ENCODE assay signal across 8 cellular contexts in genomic region chr2:48440103-48440390, GRCh38. TPM values are rescaled to one million over a fixed set of nuclear protein-coding genes. Genes with fewer than 3 reads are reported as not detected.
DNase-seq lines count a peak whose midpoint lies in the region; ATAC-seq, FAIRE-seq and TF ChIP-seq lines count a peak whose summit lies in the region.

No MANE protein-coding gene starts in this region.

- ATAC-seq in lower lobe of right lung = peak in 1 of 2 donors; percentile 5
- no peak for ATAC-seq in left colon
- no peak for ATAC-seq in GM21515 (IDR thresholded peaks at IDR 0.05; ENCODE audit: unreplicated experiment)

- H2AFZ ChIP-seq in astrocyte (ENCODE audit: low read depth, low read length) = peak overlapping the region; percentile 93

- H3K4me1 ChIP-seq in astrocyte (ENCODE audit: insufficient read depth, low read length) (peaks cover 12% of the 10 kb centered on the region), lower lobe of right lung (peaks cover 21% of the 10 kb centered on the region)

- H3K36me3 ChIP-seq in astrocyte (ENCODE audit: insufficient read depth, low read length) (no peaks in the 10 kb centered on the region), lower lobe of right lung (no peaks in the 10 kb centered on the region)

- H3K9me3 Mint-ChIP-seq in astrocyte (ENCODE audit: unreplicated experiment) = peaks cover 3% of the 10 kb centered on the region

- no peaks in the 10 kb centered on the region for H3K9me3 ChIP-seq in astrocyte (ENCODE audit: insufficient read depth, low read depth, low read length)
- H3K9me3 ChIP-seq in lower lobe of right lung = no peaks in the 10 kb centered on the region

- DNase-seq in HFF-Myc (ENCODE audit: extremely low read depth, low read depth) = no peak
- no peak for DNase-seq in astrocyte (ENCODE audit: low read depth)
- DNase-seq in lower lobe of right lung = no peak
- no peak for DNase-seq in GOT3 (lab: John Stamatoyannopoulos, UW)
- DNase-seq in NCI-H2196 (lab: John Stamatoyannopoulos, UW; ENCODE audit: unreplicated experiment) = no peak
- DNase-seq in left colon = no peak

- peak overlapping the region; percentile 72 for H3K4me3 ChIP-seq in HFF-Myc (replicated peaks; ENCODE audit: low read depth, low read length)
- peak overlapping the region; percentile 87 for H3K4me3 ChIP-seq in astrocyte (ENCODE audit: insufficient read depth, low read depth, low read length)
- peak overlapping the region; percentile 83 for H3K4me3 ChIP-seq in lower lobe of right lung

- H3K4me1 Mint-ChIP-seq in astrocyte (ENCODE audit: low read depth, unreplicated experiment) = no peaks in the 10 kb centered on the region

- TF ChIP-seq CTCF in 22Rv1 (IDR thresholded peaks at IDR 0.05) (no peak), HFF-Myc (IDR thresholded peaks at IDR 0.05; ENCODE audit: low read depth, low read length, missing control alignments) (no peak), astrocyte (IDR thresholded peaks at IDR 0.05; ENCODE audit: insufficient read depth, low read depth, low read length) (no peak), lower lobe of right lung (IDR thresholded peaks at IDR 0.05) (no peak)

- H3K27me3 ChIP-seq in astrocyte (ENCODE audit: insufficient read depth, low read length) (no peaks in the 10 kb centered on the region), lower lobe of right lung (ENCODE audit: low read depth) (no peaks in the 10 kb centered on the region)

- H3K27me3 Mint-ChIP-seq in astrocyte (ENCODE audit: low read depth, unreplicated experiment) = no peaks in the 10 kb centered on the region

- H3K9ac ChIP-seq in astrocyte (ENCODE audit: low read length) = peak overlapping the region; percentile 99

- H3K4me2 ChIP-seq in astrocyte (ENCODE audit: low read length) = peak overlapping the region; percentile 92

- peak overlapping the region; percentile 93 for H3K27ac Mint-ChIP-seq in astrocyte (ENCODE audit: unreplicated experiment)

- H3K4me3 Mint-ChIP-seq in astrocyte (ENCODE audit: unreplicated experiment) = no peak overlapping the region

- no peak for FAIRE-seq in astrocyte (lab: Jason Lieb, UNC)

- H3K36me3 Mint-ChIP-seq in astrocyte (ENCODE audit: low read depth, unreplicated experiment) = no peaks in the 10 kb centered on the region

- no peaks in the 10 kb centered on the region for H4K20me1 ChIP-seq in astrocyte (ENCODE audit: insufficient read depth, low read length)

- H3K27ac ChIP-seq in 22Rv1 (peak overlapping the region; percentile 78), astrocyte (ENCODE audit: low read depth, low read length) (peak overlapping the region; percentile 100), lower lobe of right lung (peak overlapping the region; percentile 90)

- intact Hi-C loops in lower lobe of right lung (cut with DNase I) (no loop called here), left colon (cut with DNase I, micrococcal nuclease) (no loop called here)

- H3K79me2 ChIP-seq in astrocyte (ENCODE audit: insufficient read depth, low read length) = peaks cover 21% of the 10 kb centered on the region

RNA-seq across cellular contexts. Expression of gene PPP1R21, which starts 0.5 kb away (rescaled TPM):
- total RNA-seq in astrocyte = 17.2 and 18.6 TPM in 2 replicates
- 27.2 TPM for total RNA-seq in lower lobe of right lung
- 10 to 100 TPM; 20.1 to 25.2 TPM for total RNA-seq in left colon
